In genomic region chr18:1392046-1392445, GRCh38 we compare ENCODE assay signal across 19 cellular contexts.
DNase-seq lines count a peak whose midpoint lies in the region; ATAC-seq and TF ChIP-seq lines count a peak whose summit lies in the region.
"Had no signal": no experiment of that assay in that cellular context is flagged by ENCODE, and none has a peak within 500 bp of the region (broad histone marks: within the 10 kb centered on the region; RNA-seq: fewer than 3 reads in every experiment).

No MANE protein-coding gene starts in this region.

- H3K9me3 Mint-ChIP-seq in activated naive CD4-positive, alpha-beta T cell treated with anti-CD3 and anti-CD28 coated beads, Interleukin-2, amount 50 U/mL, for 72 hours, result peaks cover 13 to 14% of the 10 kb centered on the region in 2 donors

- no peak overlapping the region for H3K18ac ChIP-seq in mesendoderm (ENCODE audit: low read length)

- H3K9ac ChIP-seq in mesendoderm (ENCODE audit: low read length), result no peak overlapping the region

- no CpG with 5 or more reads among the region's 3 CpGs for WGBS in mesendoderm (ENCODE audit: extremely low coverage, insufficient coverage, low lambda C conversion rate)

- no peak overlapping the region for H2AK5ac ChIP-seq in mesendoderm (ENCODE audit: low read length)

- H3K23ac ChIP-seq in mesendoderm (ENCODE audit: low read length), result no peak overlapping the region

- H2BK15ac ChIP-seq in mesendoderm (replicated peaks; ENCODE audit: low read depth), result no peak overlapping the region

- no peak overlapping the region for H3K4me2 ChIP-seq in mesendoderm (ENCODE audit: low read length)

- DNase-seq in NCI-H2196 (lab: John Stamatoyannopoulos, UW; ENCODE audit: unreplicated experiment) (peak; percentile 35), NCI-H2196 treated with DMSO at 0.1 percent for 48 hours (lab: John Stamatoyannopoulos, UW; ENCODE audit: unreplicated experiment) (no peak), HuH-7 (ENCODE audit: low spot score) (peak; percentile 26), mesendoderm (peak; percentile 5), NCI-H187 treated with DMSO at 0.1 percent for 48 hours (lab: John Stamatoyannopoulos, UW) (no peak), NCI-H2029 (lab: John Stamatoyannopoulos, UW) (no peak)
- no peak for DNase-seq in activated naive CD4-positive, alpha-beta T cell treated with anti-CD3 and anti-CD28 coated beads, Interleukin-2, amount 50 U/mL, for 72 hours (ENCODE audit: low spot score in 2 of 2)
- DNase-seq: DND-41, IMR-90, NCI-H2029 treated with DMSO at 0.1 percent for 48 hours, NCI-H526, Peyer's patch, SJCRH30, T-helper 1 cell had no signal

- no peak overlapping the region for H2BK120ac ChIP-seq in mesendoderm (ENCODE audit: low read depth, low read length)

- H3K4ac ChIP-seq in mesendoderm (ENCODE audit: low read depth, low read length), result no peak overlapping the region

- no peak overlapping the region for H3K56ac ChIP-seq in mesendoderm (ENCODE audit: low read length)

- no peaks in the 10 kb centered on the region for H3K27me3 ChIP-seq in mesendoderm (ENCODE audit: insufficient read depth, low read length, poor library complexity)
- H3K27me3 ChIP-seq: Peyer's patch, SJCRH30 had no signal

- no peaks in the 10 kb centered on the region for H3K79me2 ChIP-seq in mesendoderm (ENCODE audit: control insufficient read depth, insufficient read depth, low read length)

- H4K5ac ChIP-seq in mesendoderm (ENCODE audit: low read length), result no peak overlapping the region

- H3K4me1 ChIP-seq in mesendoderm (ENCODE audit: control insufficient read depth, low read depth, low read length), result no peaks in the 10 kb centered on the region
- H3K4me1 ChIP-seq: HAP-1, Peyer's patch, SJCRH30 had no signal

- H3K27ac ChIP-seq in VCaP, result peak overlapping the region; percentile 88
- H3K27ac ChIP-seq in mesendoderm (ENCODE audit: low read depth, low read length), result no peak overlapping the region
- H3K27ac ChIP-seq: Peyer's patch, SJCRH30 had no signal

- H3K4me3 ChIP-seq in mesendoderm (ENCODE audit: low read length), result no peak overlapping the region
- H3K4me3 ChIP-seq: GM12878, HAP-1, Peyer's patch, SJCRH30 had no signal

- ATAC-seq in activated naive CD4-positive, alpha-beta T cell treated with anti-CD3 and anti-CD28 coated beads, Interleukin-2, amount 50 U/mL, for 72 hours, result no peak
- ATAC-seq: GM12878 had no signal

- H2BK5ac ChIP-seq in mesendoderm (ENCODE audit: low read length), result no peak overlapping the region

- no peak overlapping the region for H3K27ac Mint-ChIP-seq in activated naive CD4-positive, alpha-beta T cell treated with anti-CD3 and anti-CD28 coated beads, Interleukin-2, amount 50 U/mL, for 72 hours
- H3K27ac Mint-ChIP-seq: B cell, CD14-positive monocyte had no signal

- H3K79me1 ChIP-seq in mesendoderm (ENCODE audit: low read length), result no peaks in the 10 kb centered on the region

- no peaks in the 10 kb centered on the region for H3K36me3 ChIP-seq in mesendoderm (ENCODE audit: control insufficient read depth, insufficient read depth, low read length)
- H3K36me3 ChIP-seq: HAP-1, Peyer's patch, SJCRH30 had no signal

- no peak overlapping the region for H4K8ac ChIP-seq in mesendoderm (ENCODE audit: low read depth, low read length)

- H3K36me3 Mint-ChIP-seq in activated naive CD4-positive, alpha-beta T cell treated with anti-CD3 and anti-CD28 coated beads, Interleukin-2, amount 50 U/mL, for 72 hours, result no peaks in the 10 kb centered on the region
- H3K36me3 Mint-ChIP-seq: CD14-positive monocyte had no signal

- TF ChIP-seq CTCF in VCaP (conservative IDR thresholded peaks at IDR 0.05), result no peak

Comparison
In these comparisons a context has a peak if more than half of its experiments do, and no peak if none do; other contexts are left out.
1. DNase-seq: peak in NCI-H2196 (single experiment), HuH-7 (single experiment) and mesendoderm (single experiment); none in NCI-H2196 treated with DMSO at 0.1 percent for 48 hours (single experiment), NCI-H187 treated with DMSO at 0.1 percent for 48 hours (single experiment), NCI-H2029 (single experiment) and activated naive CD4-positive, alpha-beta T cell treated with anti-CD3 and anti-CD28 coated beads, Interleukin-2, amount 50 U/mL, for 72 hours (0 of 2).